ENCODE assay signal across 19 cellular contexts in the genomic region with DNA sequence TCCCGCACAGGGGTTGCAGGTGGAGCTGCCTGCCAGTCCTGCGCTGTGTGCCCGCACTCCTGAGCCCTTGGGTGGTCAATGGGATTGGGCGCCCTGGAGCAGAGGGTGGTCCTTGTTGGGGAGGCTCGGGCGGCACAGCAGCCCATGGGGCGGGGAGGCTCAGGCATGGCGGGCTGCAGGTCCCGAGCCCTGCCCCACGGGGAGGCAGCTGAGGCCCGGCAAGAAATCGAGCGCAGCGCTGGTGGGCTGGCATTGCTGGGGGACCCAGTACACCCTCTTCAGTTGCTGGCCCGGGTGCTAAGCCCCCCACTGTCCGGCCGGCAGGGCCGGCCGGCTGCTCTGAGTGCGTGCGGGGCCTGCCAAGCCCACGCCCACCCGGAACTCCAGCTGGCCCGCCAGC.
"Had no signal": no experiment of that assay in that cellular context is flagged by ENCODE, and none has a peak within 500 bp of the region (broad histone marks: within the 10 kb centered on the region; RNA-seq: fewer than 3 reads in every experiment).

No MANE protein-coding gene starts in this region.

- DNase-seq: natural killer cell; occipital lobe; ovary; psoas muscle; right cardiac atrium; right lobe of liver; sigmoid colon; small intestine; stimulated activated CD4-positive, alpha-beta T cell treated with anti-CD3 and anti-CD28 coated beads, Interleukin-15, amount 100 ng/mL, for 24 hours; stimulated activated CD4-positive, alpha-beta T cell treated with anti-CD3 and anti-CD28 coated beads, Interleukin-2, amount 100 ng/mL, for 24 hours; stimulated activated CD4-positive, alpha-beta T cell treated with anti-CD3 and anti-CD28 coated beads, Interleukin-2, amount 100 ng/mL, for 48 hours; stimulated activated CD4-positive, alpha-beta T cell treated with anti-CD3 and anti-CD28 coated beads, Interleukin-4, amount 100 ng/mL, for 24 hours; stimulated activated naive B cell treated with anti-CD40 and anti-IgM and Interleukin-4, amounts not matched to agents 10 μg/mL and 1 μg/mL and 100 μg/mL, for 72 hours; stimulated activated naive CD4-positive, alpha-beta T cell treated with Interleukin-2 at 50 U/mL for 16 hours; stomach; thyroid gland; upper lobe of right lung; uterus had no signal

- ATAC-seq: natural killer cell; psoas muscle; right cardiac atrium; right lobe of liver; stimulated activated effector memory CD8-positive, alpha-beta T cell treated with anti-CD3 and anti-CD28 coated beads, Interleukin-12 subunit alpha, Interleukin-12 subunit beta, amount 100 ng/mL, for 72 hours; stimulated activated naive B cell treated with anti-CD40 and anti-IgM and Interleukin-4, amounts not matched to agents 10 μg/mL and 1 μg/mL and 100 μg/mL, for 72 hours; upper lobe of right lung had no signal
